In genomic region chr1:1758692-1759455, GRCh38 we compare ENCODE assay signal across 1 cellular context.
TF ChIP-seq lines count a peak whose summit lies in the region.

No MANE protein-coding gene starts in this region.

TF ChIP-seq in K562, 482 proteins besides CTCF, POLR2A, EP300 and RAD21 (continued from another document and continues in another):
- TF ChIP-seq PBX2 (CRISPR knock-in tag; IDR thresholded peaks at IDR 0.05; ENCODE audit: low read depth) (no peak), PBX2 (tag; conservative IDR thresholded peaks at IDR 0.05; ENCODE audit: low read depth) (no peak), POLR2H (tag; IDR thresholded peaks at IDR 0.05; ENCODE audit: low read depth) (no peak), GATAD2B (IDR thresholded peaks at IDR 0.05; ENCODE audit: borderline replicate concordance) (no peak; the same call in 1 of the 2 replicates), ZBED1 (IDR thresholded peaks at IDR 0.05) (no peak), FOXJ3 (CRISPR knock-in tag; IDR thresholded peaks at IDR 0.05) (no peak), ETV6 (IDR thresholded peaks at IDR 0.05; ENCODE audit: borderline replicate concordance in 1 of 2, low read depth in 2 of 2, low read length in 1 of 2) (no peak), ETV6 (CRISPR knock-in tag; IDR thresholded peaks at IDR 0.05; ENCODE audit: borderline replicate concordance) (no peak), ZFP36 (IDR thresholded peaks at IDR 0.05; ENCODE audit: low read depth, low read length, partially characterized antibody) (peak; percentile 43), MEF2D (tag; conservative IDR thresholded peaks at IDR 0.05; ENCODE audit: low read depth) (no peak; the same call in 1 of the 2 replicates), PHF21A (IDR thresholded peaks at IDR 0.05; ENCODE audit: borderline replicate concordance, low read depth) (no peak), WHSC1 (IDR thresholded peaks at IDR 0.05; ENCODE audit: low read length) (peak; percentile 73), ILK (tag; IDR thresholded peaks at IDR 0.05; ENCODE audit: borderline replicate concordance, low read depth) (no peak), POLR2G (IDR thresholded peaks at IDR 0.05; ENCODE audit: low read depth, low read length) (peak; percentile 83), HMG20B (CRISPR knock-in tag; IDR thresholded peaks at IDR 0.05) (no peak), CBX3 (IDR thresholded peaks at IDR 0.05; ENCODE audit: borderline replicate concordance in 1 of 2, low read length in 2 of 2) (peak in 1 of 2 experiments; percentile 65; a peak in 1 of 3 replicates), REST (CRISPR knock-in tag; IDR thresholded peaks at IDR 0.05; ENCODE audit: low read depth) (0 out of 2 replicates have a peak, but pooled peaks have one; percentile 13), ETS2 (tag; IDR thresholded peaks at IDR 0.05; ENCODE audit: borderline replicate concordance, poor library complexity, severe bottlenecking) (no peak), DEAF1 (CRISPR knock-in tag; IDR thresholded peaks at IDR 0.05) (no peak), TAF15 (IDR thresholded peaks at IDR 0.05; ENCODE audit: low read depth, low read length) (no peak), MEF2A (IDR thresholded peaks at IDR 0.05; ENCODE audit: control insufficient read depth, low read depth, low read length) (no peak), HBP1 (CRISPR knock-in tag; IDR thresholded peaks at IDR 0.05) (no peak), ZC3H8 (IDR thresholded peaks at IDR 0.05) (0 out of 2 replicates have a peak, but pooled peaks have one; percentile 8), CBFB (CRISPR knock-in tag; IDR thresholded peaks at IDR 0.05) (peak; percentile 95), SMARCA4 (IDR thresholded peaks at IDR 0.05) (peak; percentile 81), SRSF7 (optimal IDR thresholded peaks at IDR 0.05; ENCODE audit: low read depth, low read length) (no peak), ZNF324 (CRISPR knock-in tag; IDR thresholded peaks at IDR 0.05) (no peak), KDM4B (IDR thresholded peaks at IDR 0.05; ENCODE audit: borderline replicate concordance in 2 of 2, low read depth in 1 of 2) (no peak; a peak in 1 of 4 replicates), SIRT6 (IDR thresholded peaks at IDR 0.05; ENCODE audit: low read depth, low read length) (no peak), E2F1 (CRISPR knock-in tag; IDR thresholded peaks at IDR 0.05) (0 out of 2 replicates have a peak, but pooled peaks have one; percentile 51), MCM2 (IDR thresholded peaks at IDR 0.05; ENCODE audit: low read depth) (no peak), SAFB (IDR thresholded peaks at IDR 0.05; ENCODE audit: borderline replicate concordance, low read depth, low read length) (0 out of 2 replicates have a peak, but pooled peaks have one; percentile 16), SMAD1 (IDR thresholded peaks at IDR 0.05; ENCODE audit: low read depth, low read length, partially characterized antibody) (no peak), E4F1 (CRISPR knock-in tag; IDR thresholded peaks at IDR 0.05; ENCODE audit: borderline replicate concordance) (no peak), KDM2B (CRISPR knock-in tag; IDR thresholded peaks at IDR 0.05) (no peak), FIP1L1 (IDR thresholded peaks at IDR 0.05; ENCODE audit: low read depth, low read length, poor library complexity, severe bottlenecking) (peak; percentile 76), ZFX (CRISPR knock-in tag; IDR thresholded peaks at IDR 0.05) (peak; percentile 96), CHCHD3 (CRISPR knock-in tag; IDR thresholded peaks at IDR 0.05) (no peak), ZNF133 (CRISPR knock-in tag; IDR thresholded peaks at IDR 0.05) (no peak), ARID4B (CRISPR knock-in tag; IDR thresholded peaks at IDR 0.05) (peak; percentile 31; the same call in 1 of the 2 replicates), ARID3A (IDR thresholded peaks at IDR 0.05; ENCODE audit: borderline replicate concordance, low read depth, low read length) (no peak), SMAD2 (IDR thresholded peaks at IDR 0.05; ENCODE audit: low read depth, low read length) (no peak), E2F3 (CRISPR knock-in tag; IDR thresholded peaks at IDR 0.05) (no peak), CBFA2T2 (conservative IDR thresholded peaks at IDR 0.05) (peak; percentile 70), IFI16 (CRISPR knock-in tag; IDR thresholded peaks at IDR 0.05) (peak; percentile 60; the same call in 1 of the 2 replicates), MCM3 (IDR thresholded peaks at IDR 0.05) (no peak), ZNF707 (CRISPR knock-in tag; conservative IDR thresholded peaks at IDR 0.05) (no peak), FUS (optimal IDR thresholded peaks at IDR 0.05; ENCODE audit: low read depth, low read length) (no peak)
